Comparison of ENCODE assay signal across 8 cellular contexts in genomic region chr10:46786518-46787320, GRCh38.
A peak's percentile ranks its signal among the peaks of the same experiment; 100 is the strongest.
DNase-seq lines count a peak whose midpoint lies in the region; TF ChIP-seq lines count a peak whose summit lies in the region.
"Not testable (repeated sequence)": the region's sequence is repeated elsewhere in the genome, so short reads cannot be mapped to it uniquely, and the experiment has no call there.

No MANE protein-coding gene starts in this region.

- TF ChIP-seq CTCF in HFF-Myc (IDR thresholded peaks at IDR 0.05; ENCODE audit: low read depth, low read length, missing control alignments); SU-DHL-6 (IDR thresholded peaks at IDR 0.05; ENCODE audit: insufficient read depth, low read length, poor library complexity, severe bottlenecking); cardiac muscle cell (IDR thresholded peaks at IDR 0.05; ENCODE audit: low read depth, low read length): not testable (repeated sequence)

- peak overlapping the region; percentile 94 for H2AFZ ChIP-seq in SU-DHL-6 (ENCODE audit: low read depth, low read length, severe bottlenecking)

- H3K79me2 ChIP-seq in SU-DHL-6 (ENCODE audit: insufficient read depth, low read length), result not testable (repeated sequence)

- H3K9me3 ChIP-seq in SU-DHL-6 (ENCODE audit: insufficient read depth, low read length); cardiac muscle cell (ENCODE audit: low read depth): not testable (repeated sequence)

- peak; percentile 52 for DNase-seq in GDM1 (lab: John Stamatoyannopoulos, UW)
- peak; percentile 25 for DNase-seq in HFF-Myc (ENCODE audit: extremely low read depth, low read depth)
- peak; percentile 70 for DNase-seq in NAMALWA (ENCODE audit: low spot score)
- peak; percentile 26 for DNase-seq in activated naive CD8-positive, alpha-beta T cell treated with anti-CD3 and anti-CD28 coated beads, Interleukin-2, amount 50 U/mL, for 16 hours (ENCODE audit: low read depth, low spot score)
- DNase-seq in cardiac muscle cell (ENCODE audit: low read depth in 1 of 2, low spot score in 1 of 2), result peak; percentile 53 to 75
- peak in 42 of 56 donors; percentile 9 to 85 (median 32) for DNase-seq in nucleus accumbens (lab: John Stamatoyannopoulos, UW)
- peak; percentile 71 for DNase-seq in superior temporal gyrus (ENCODE audit: extremely low spot score)

- not testable (repeated sequence) for H3K27me3 ChIP-seq in SU-DHL-6 (ENCODE audit: low read length); cardiac muscle cell

- peak overlapping the region; percentile 72 for H3K9ac ChIP-seq in SU-DHL-6 (ENCODE audit: low read length)

- H3F3A ChIP-seq in SU-DHL-6 (ENCODE audit: insufficient read depth), result not testable (repeated sequence)

- not testable (repeated sequence) for H3K36me3 ChIP-seq in SU-DHL-6 (ENCODE audit: low read length); cardiac muscle cell

- H3K4me3 ChIP-seq in HFF-Myc (replicated peaks; ENCODE audit: low read depth, low read length) (peak overlapping the region; percentile 59), SU-DHL-6 (ENCODE audit: insufficient read depth, low read length, poor library complexity, severe bottlenecking) (peak overlapping the region; percentile 56), cardiac muscle cell (peak overlapping the region; percentile 94)

- not testable (repeated sequence) for H3K9me2 ChIP-seq in SU-DHL-6 (replicated peaks; ENCODE audit: insufficient read depth, low read length)

- not testable (repeated sequence) for H4K20me1 ChIP-seq in SU-DHL-6 (ENCODE audit: low read depth, low read length)

- H3K27ac ChIP-seq in SU-DHL-6 (ENCODE audit: low read depth, low read length), result not testable (repeated sequence)
- H3K27ac ChIP-seq in cardiac muscle cell, result peak overlapping the region; percentile 74

- not testable (repeated sequence) for H3K4me1 ChIP-seq in cardiac muscle cell (ENCODE audit: low read depth)

- peak overlapping the region; percentile 55 for H3K4me2 ChIP-seq in SU-DHL-6 (ENCODE audit: low read depth, low read length, poor library complexity, severe bottlenecking)
